Comparison of ENCODE assay signal across 9 cellular contexts in genomic region chr4:31045724-31046318, GRCh38.
DNase-seq lines count a peak whose midpoint lies in the region; TF ChIP-seq lines count a peak whose summit lies in the region.
"Had no signal": no experiment of that assay in that cellular context is flagged by ENCODE, and none has a peak within 500 bp of the region (broad histone marks: within the 10 kb centered on the region; RNA-seq: fewer than 3 reads in every experiment).

No MANE protein-coding gene starts in this region.

- peaks cover 2% of the 10 kb centered on the region for H3K36me3 Mint-ChIP-seq in chondrocyte (ENCODE audit: low read depth)

- TF ChIP-seq CTCF in GM13977 (IDR thresholded peaks at IDR 0.05; ENCODE audit: extremely low read depth, insufficient read depth, missing control alignments) (peak; percentile 39), chondrocyte (IDR thresholded peaks at IDR 0.05) (peak; percentile 82), lower leg skin (IDR thresholded peaks at IDR 0.05) (no peak)

- H3K27me3 Mint-ChIP-seq in chondrocyte (ENCODE audit: low read depth): no peaks in the 10 kb centered on the region

- WGBS in lower leg skin, 2 donors: 32 to 54% methylated on average over 2 of the region's 2 CpGs

- H3K27me3 ChIP-seq in SJCRH30: no peaks in the 10 kb centered on the region

- DNase-seq in GM13977 (ENCODE audit: low spot score) (no peak), NCI-H2029 (lab: John Stamatoyannopoulos, UW) (peak; percentile 43), chondrocyte (ENCODE audit: low spot score) (no peak), myocyte (ENCODE audit: low read depth) (peak; percentile 34), lower leg skin (ENCODE audit: low spot score in 2 of 2) (no peak), T-helper 9 cell (no peak), SJCRH30 (no peak)
- no peak for DNase-seq in activated CD4-positive, alpha-beta T cell treated with anti-CD3 and anti-CD28 coated beads, Interleukin-2, amount 50 U/mL, for 1 hour
- DNase-seq: GOT3 had no signal

- H3K4me1 Mint-ChIP-seq in chondrocyte (ENCODE audit: low read depth): peaks cover 3% of the 10 kb centered on the region

- H3K4me3 ChIP-seq in lower leg skin (ENCODE audit: low read depth, poor library complexity, severe bottlenecking) (no peak overlapping the region), SJCRH30 (no peak overlapping the region)

- no peaks in the 10 kb centered on the region for H3K9me3 ChIP-seq in SJCRH30 (replicated peaks)

- H3K4me1 ChIP-seq in SJCRH30: peaks cover 14% of the 10 kb centered on the region; the same call in 1 of the 2 replicates

- in situ Hi-C loops in GM13977 (cut with MboI; ENCODE audit: low pct_unique_long_range_greater_than_20kb, low sequenced_read_pairs, unreplicated experiment): no loop called here

- no peak overlapping the region for H3K27ac ChIP-seq in SJCRH30

- no peaks in the 10 kb centered on the region for H3K9me3 Mint-ChIP-seq in chondrocyte (ENCODE audit: low read depth)

- H3K4me3 Mint-ChIP-seq in chondrocyte (ENCODE audit: unreplicated experiment): no peak overlapping the region

- H3K27ac Mint-ChIP-seq in chondrocyte (ENCODE audit: unreplicated experiment): no peak overlapping the region

- H3K36me3 ChIP-seq in SJCRH30: peaks cover 5% of the 10 kb centered on the region

- TF ChIP-seq POLR2A in lower leg skin (IDR thresholded peaks at IDR 0.05): no peak

- intact Hi-C loops in lower leg skin (cut with DNase I; ENCODE audit: low total_unique reads): no loop called here

Comparison
In these comparisons a context has a peak if more than half of its experiments do, and no peak if none do; other contexts are left out.
1. DNase-seq: peak in NCI-H2029 (single experiment) and myocyte (single experiment); none in GM13977 (single experiment), chondrocyte (single experiment), lower leg skin (0 of 2), T-helper 9 cell (single experiment), SJCRH30 (0 of 2) and activated CD4-positive, alpha-beta T cell treated with anti-CD3 and anti-CD28 coated beads, Interleukin-2, amount 50 U/mL, for 1 hour (single experiment).
2. CTCF ChIP-seq: peak in GM13977 (single experiment) and chondrocyte (single experiment); none in lower leg skin (0 of 3).